ENCODE assay signal across 8 cellular contexts in the genomic region with DNA sequence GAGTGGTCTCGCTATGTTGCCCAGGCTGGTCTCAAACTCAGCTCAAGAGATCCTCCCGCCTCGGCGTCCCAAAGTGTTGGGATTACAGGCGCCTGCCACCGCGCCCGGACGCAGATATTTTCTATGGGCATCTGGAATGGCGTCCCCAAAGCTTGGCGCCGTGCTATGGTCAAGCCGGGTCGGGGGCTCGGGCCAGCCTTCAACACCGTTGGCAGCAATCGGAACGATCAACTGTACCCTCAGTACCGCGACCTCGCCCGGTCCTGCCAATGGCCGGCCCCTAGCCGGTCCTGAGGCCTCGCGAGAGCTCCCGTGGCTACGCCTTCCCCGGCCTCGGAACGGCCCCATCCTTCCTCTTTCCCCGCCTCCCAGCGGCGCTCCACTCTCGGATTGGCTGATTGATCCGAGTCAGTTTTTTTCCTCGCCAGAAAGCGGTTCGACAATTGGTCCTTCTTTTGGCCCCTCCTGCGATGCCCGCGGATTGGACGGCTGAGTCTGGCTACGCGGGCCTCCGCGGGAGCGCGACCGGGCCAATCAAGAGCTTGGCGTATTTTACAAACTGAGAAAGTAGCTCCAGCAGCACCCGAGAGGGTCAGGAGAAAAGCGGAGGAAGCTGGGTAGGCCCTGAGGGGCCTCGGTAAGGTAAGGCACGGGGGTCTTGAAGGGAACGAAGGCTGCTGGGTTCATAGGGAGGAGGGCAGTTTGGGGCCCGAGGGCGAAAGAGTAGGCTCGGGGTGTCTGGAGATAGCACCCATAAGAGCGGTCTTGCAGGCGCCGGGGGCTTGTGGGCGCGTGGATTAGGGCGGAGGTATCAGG. TPM values are rescaled to one million over a fixed set of nuclear protein-coding genes. Genes with fewer than 3 reads are reported as not detected.
DNase-seq lines count a peak whose midpoint lies in the region; ATAC-seq and TF ChIP-seq lines count a peak whose summit lies in the region.

A gene with protein sequence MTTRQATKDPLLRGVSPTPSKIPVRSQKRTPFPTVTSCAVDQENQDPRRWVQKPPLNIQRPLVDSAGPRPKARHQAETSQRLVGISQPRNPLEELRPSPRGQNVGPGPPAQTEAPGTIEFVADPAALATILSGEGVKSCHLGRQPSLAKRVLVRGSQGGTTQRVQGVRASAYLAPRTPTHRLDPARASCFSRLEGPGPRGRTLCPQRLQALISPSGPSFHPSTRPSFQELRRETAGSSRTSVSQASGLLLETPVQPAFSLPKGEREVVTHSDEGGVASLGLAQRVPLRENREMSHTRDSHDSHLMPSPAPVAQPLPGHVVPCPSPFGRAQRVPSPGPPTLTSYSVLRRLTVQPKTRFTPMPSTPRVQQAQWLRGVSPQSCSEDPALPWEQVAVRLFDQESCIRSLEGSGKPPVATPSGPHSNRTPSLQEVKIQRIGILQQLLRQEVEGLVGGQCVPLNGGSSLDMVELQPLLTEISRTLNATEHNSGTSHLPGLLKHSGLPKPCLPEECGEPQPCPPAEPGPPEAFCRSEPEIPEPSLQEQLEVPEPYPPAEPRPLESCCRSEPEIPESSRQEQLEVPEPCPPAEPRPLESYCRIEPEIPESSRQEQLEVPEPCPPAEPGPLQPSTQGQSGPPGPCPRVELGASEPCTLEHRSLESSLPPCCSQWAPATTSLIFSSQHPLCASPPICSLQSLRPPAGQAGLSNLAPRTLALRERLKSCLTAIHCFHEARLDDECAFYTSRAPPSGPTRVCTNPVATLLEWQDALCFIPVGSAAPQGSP (plus strand): TSS at position 548 of the 816 bp plus-strand sequence. CDS start 354 bp downstream, outside the sequence.

- H3K4me3 ChIP-seq in HUES48 (ENCODE audit: low read depth, low read length) (peak within 1 kb of the TSS; percentile 91), NT2/D1 (ENCODE audit: insufficient read length, low read depth) (peak within 1 kb of the TSS; percentile 94)

- peak; percentile 98 for ATAC-seq in GM21423 (IDR thresholded peaks at IDR 0.05; ENCODE audit: unreplicated experiment)

- H3K36me3 ChIP-seq in HUES48 (ENCODE audit: control insufficient read depth, insufficient read depth, low read length) (peaks cover 31% of the 10 kb centered on the region), NT2/D1 (ENCODE audit: insufficient read depth, insufficient read length, low read length) (peaks cover 41% of the 10 kb centered on the region)

- no TSS peak for BruUV-seq in Calu3 (replicated peaks; lab: Mats Ljungman, UMichigan)

- peaks cover 33% of the 10 kb centered on the region for H3K36me3 Mint-ChIP-seq in Calu3 (ENCODE audit: insufficient read depth, unreplicated experiment)

- intact Hi-C loops in Calu3 (cut with micrococcal nuclease; ENCODE audit: unreplicated experiment), result no loop called here

- CTCF ChIA-PET in Calu3 (lab: Charles Lee), result interaction anchor here (0.6 to 1.7 kb wide), 8 partner anchors 9 to 418 kb away, joined by 3 to 15 read pairs (median 6); a partner anchor contains a TSS

- H3K9me3 Mint-ChIP-seq in Calu3 (ENCODE audit: low read depth, unreplicated experiment), result no peaks in the 10 kb centered on the region

- H3K27me3 Mint-ChIP-seq in Calu3 (ENCODE audit: unreplicated experiment), result no peaks in the 10 kb centered on the region

- H3K4me1 Mint-ChIP-seq in Calu3 (ENCODE audit: low read depth, unreplicated experiment), result no peaks in the 10 kb centered on the region

- DNase-seq in Calu3 (peak; percentile 96), NT2/D1 (ENCODE audit: low read depth, low spot score) (peak; percentile 98), mesenteric fat pad (ENCODE audit: low spot score) (peak; percentile 98)
- peak; percentile 79 to 95 (median 89) for DNase-seq in activated CD8-positive, alpha-beta memory T cell treated with anti-CD3 and anti-CD28 coated beads for 48 hours (ENCODE audit: low read depth in 2 of 3, low spot score in 2 of 3)
- DNase-seq in stimulated activated CD8-positive, alpha-beta memory T cell treated with anti-CD3 and anti-CD28 coated beads, Interleukin-15, amount 100 ng/mL, for 1 hour (ENCODE audit: low read depth), result peak; percentile 92

- peak within 1 kb of the TSS; percentile 97 for H3K4me3 Mint-ChIP-seq in Calu3 (ENCODE audit: low read depth, unreplicated experiment)

- H3K9me3 ChIP-seq in HUES48 (ENCODE audit: control insufficient read depth, insufficient read depth, low read length), result no peaks in the 10 kb centered on the region
- no peaks in the 10 kb centered on the region for H3K9me3 ChIP-seq in NT2/D1 (ENCODE audit: insufficient read depth, low read length)

- peak within 1 kb of the TSS; percentile 78 for H3K27ac ChIP-seq in HUES48 (ENCODE audit: low read depth, low read length)

- in situ Hi-C loops in endometrial microvascular endothelial cells (cut with HindIII; ENCODE audit: inconsistent ontology term, low pct_unique_long_range_greater_than_20kb, low sequenced_read_pairs), result no loop called here

- TF ChIP-seq CTCF in Calu3 (IDR thresholded peaks at IDR 0.05; ENCODE audit: unreplicated experiment), result no peak

- no peaks in the 10 kb centered on the region for H3K27me3 ChIP-seq in HUES48 (ENCODE audit: control insufficient read depth, insufficient read depth, low read length)
- no peaks in the 10 kb centered on the region for H3K27me3 ChIP-seq in NT2/D1 (ENCODE audit: insufficient read depth, insufficient read length)

- H3K9ac ChIP-seq in HUES48 (ENCODE audit: low read depth, low read length) (peak within 1 kb of the TSS; percentile 74), NT2/D1 (ENCODE audit: insufficient read length, low read depth) (peak within 1 kb of the TSS; percentile 92)

- H3K27ac Mint-ChIP-seq in Calu3 (ENCODE audit: unreplicated experiment), result peak within 1 kb of the TSS; percentile 81

- H3K4me1 ChIP-seq in HUES48 (ENCODE audit: control insufficient read depth, insufficient read depth, low read length) (peaks cover 11% of the 10 kb centered on the region; the same call in 1 of the 2 replicates), NT2/D1 (ENCODE audit: insufficient read depth, insufficient read length) (peaks cover 4% of the 10 kb centered on the region)

RNA-seq across cellular contexts. Expression of the gene that starts here (rescaled TPM):
- total RNA-seq in Calu3 (2022), result 38.5 and 49.8 TPM in 2 replicates
- total RNA-seq in endometrial microvascular endothelial cells (ENCODE audit: inconsistent ontology term), result 32.7 TPM
- not detected for total RNA-seq in mesenteric fat pad

Comparison
In these comparisons a context has a peak if more than half of its experiments do, and no peak if none do; other contexts are left out.
1. Peak in every context shown above with its lines: DNase-seq, ATAC-seq, H3K4me3 ChIP-seq and H3K27ac ChIP-seq.
2. RNA of the gene that starts here (total RNA-seq): 38.5 to 49.8 TPM in Calu3 and 32.7 TPM in endometrial microvascular endothelial cells (single experiment); not detected in mesenteric fat pad (single experiment); every median in the first group is over 10 times any median in the second.
3. Peak in DNase-seq in mesenteric fat pad; RNA of the gene not detected or under 1 TPM.